16 cellular contexts compared by ENCODE assay signal in the genomic region with DNA sequence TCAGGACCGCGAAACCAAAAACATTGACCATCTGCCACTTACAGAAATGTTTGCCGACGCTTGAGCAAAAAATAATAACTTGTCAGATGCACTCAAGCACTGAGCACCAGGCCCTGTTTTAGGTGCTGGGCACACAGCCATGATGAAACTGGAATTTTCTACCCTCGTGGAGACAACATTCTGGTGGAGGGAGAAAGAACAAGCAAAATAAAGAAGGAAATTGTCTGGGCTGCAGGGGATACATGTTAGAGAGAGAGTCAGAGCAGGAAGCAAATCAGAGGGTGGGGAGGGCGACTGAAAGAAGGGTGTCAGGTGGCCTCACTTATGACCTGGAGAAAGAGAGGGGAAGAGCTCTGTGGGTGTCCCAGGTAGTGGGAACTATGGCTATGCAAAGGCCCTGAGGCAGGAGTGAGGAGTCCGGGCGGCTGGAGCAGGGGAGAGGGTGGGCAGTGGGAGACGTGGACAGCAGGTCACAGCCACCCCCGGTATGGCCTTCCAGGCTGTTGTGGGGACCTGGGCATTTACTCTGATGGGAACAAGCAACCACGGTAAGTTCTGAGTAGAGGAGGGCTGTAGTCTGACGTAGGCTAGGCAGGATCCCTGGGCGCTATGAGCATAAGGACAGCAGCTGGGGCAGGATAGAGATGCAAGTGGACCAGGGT.
DNase-seq lines count a peak whose midpoint lies in the region; ATAC-seq and TF ChIP-seq lines count a peak whose summit lies in the region.
"Had no signal": no experiment of that assay in that cellular context is flagged by ENCODE, and none has a peak within 500 bp of the region (broad histone marks: within the 10 kb centered on the region; RNA-seq: fewer than 3 reads in every experiment).

No MANE protein-coding gene starts in this region.

- peak overlapping the region; percentile 0; the same call in 1 of the 2 replicates for H3K27ac Mint-ChIP-seq in HFFc6
- H3K27ac Mint-ChIP-seq: CD14-positive monocyte; mesothelial cell of epicardium; stimulated activated naive CD8-positive, alpha-beta T cell treated with anti-CD3 and anti-CD28 coated beads, Interleukin-15, Interleukin-2, amounts not matched to agents 100 ng/mL and 50 ng/mL, for 24 hours had no signal

- intact Hi-C loops in colonic mucosa (cut with DNase I) (no loop called here), sciatic nerve (cut with DNase I) (no loop called here), aorta (cut with DNase I) (no loop called here)

- H3K4me1 Mint-ChIP-seq in HFFc6 (ENCODE audit: low read depth) = peaks cover 15% of the 10 kb centered on the region
- H3K4me1 Mint-ChIP-seq: CD14-positive monocyte, mesothelial cell of epicardium had no signal

- H3K9ac ChIP-seq in colonic mucosa (ENCODE audit: low read depth in 2 of 2, low read length in 2 of 2) = no peak overlapping the region

- H3K4me1 ChIP-seq in colonic mucosa = peaks cover 20% of the 10 kb centered on the region
- H3K4me1 ChIP-seq in aorta (ENCODE audit: control insufficient read depth in 1 of 2, insufficient read depth in 2 of 2, low read length in 2 of 2) = no peaks in the 10 kb centered on the region

- no peak for TF ChIP-seq CTCF in HFFc6 (IDR thresholded peaks at IDR 0.05)
- TF ChIP-seq CTCF in colonic mucosa (IDR thresholded peaks at IDR 0.05) = no peak

- no peak overlapping the region for H3K4me3 Mint-ChIP-seq in HFFc6
- H3K4me3 Mint-ChIP-seq: CD14-positive monocyte; mesothelial cell of epicardium; stimulated activated naive CD8-positive, alpha-beta T cell treated with anti-CD3 and anti-CD28 coated beads, Interleukin-15, Interleukin-2, amounts not matched to agents 100 ng/mL and 50 ng/mL, for 24 hours had no signal

- H3K36me3 ChIP-seq in colonic mucosa (no peaks in the 10 kb centered on the region), aorta (ENCODE audit: control insufficient read depth in 1 of 2, insufficient read depth in 2 of 2, low read length in 1 of 2) (no peaks in the 10 kb centered on the region)

- H3K4me3 ChIP-seq in colonic mucosa = no peak overlapping the region
- H3K4me3 ChIP-seq in aorta (ENCODE audit: low read length in 2 of 2) = no peak overlapping the region
- H3K4me3 ChIP-seq: hepatocyte had no signal

- H3K36me3 Mint-ChIP-seq in HFFc6 (ENCODE audit: low read depth) = peaks cover 48% of the 10 kb centered on the region
- H3K36me3 Mint-ChIP-seq: CD14-positive monocyte had no signal

- H3K9me3 Mint-ChIP-seq in HFFc6 = peaks cover 8% of the 10 kb centered on the region
- H3K9me3 Mint-ChIP-seq: stimulated activated naive CD8-positive, alpha-beta T cell treated with anti-CD3 and anti-CD28 coated beads, Interleukin-15, Interleukin-2, amounts not matched to agents 100 ng/mL and 50 ng/mL, for 24 hours had no signal

- H3K9me3 ChIP-seq in colonic mucosa (no peaks in the 10 kb centered on the region), aorta (ENCODE audit: control insufficient read depth, low read length) (no peaks in the 10 kb centered on the region)

- no peaks in the 10 kb centered on the region for H3K27me3 ChIP-seq in colonic mucosa
- no peaks in the 10 kb centered on the region for H3K27me3 ChIP-seq in aorta (ENCODE audit: control insufficient read depth in 1 of 2, insufficient read depth in 2 of 2, low read length in 1 of 2)
- H3K27me3 ChIP-seq: hepatocyte had no signal

- peak; percentile 50 for DNase-seq in activated effector memory CD4-positive, alpha-beta T cell treated with anti-CD3 and anti-CD28 coated beads, Interleukin-2, amount 50 U/mL, for 16 hours
- no peak for DNase-seq in activated effector memory CD4-positive, alpha-beta T cell treated with Interleukin-2 at 50 U/mL for 16 hours
- no peak for DNase-seq in HFFc6
- DNase-seq in colonic mucosa = peak; percentile 13
- DNase-seq in sciatic nerve (ENCODE audit: low spot score) = peak; percentile 28
- DNase-seq in NCI-H345 (lab: John Stamatoyannopoulos, UW) = no peak
- DNase-seq in aorta = no peak
- DNase-seq: ACHN, activated gamma-delta T cell treated with Interleukin-2 at 50 U/mL for 16 hours, NCI-H1417 treated with DMSO at 0.1 percent for 48 hours had no signal

- WGBS in aorta, 2 donors = 90 to 91% methylated on average over 13 of the region's 13 CpGs

- no peak for ATAC-seq in sciatic nerve
- no peak for ATAC-seq in HG03159 (IDR thresholded peaks at IDR 0.05; ENCODE audit: unreplicated experiment)
- no peak for ATAC-seq in aorta (ENCODE audit: low FRiP score)

- no peak overlapping the region for H3K27ac ChIP-seq in colonic mucosa
- no peak overlapping the region for H3K27ac ChIP-seq in aorta (ENCODE audit: low read depth in 1 of 2, low read length in 2 of 2)
- H3K27ac ChIP-seq: hepatocyte, RWPE1 had no signal

- H3K27me3 Mint-ChIP-seq in HFFc6 (ENCODE audit: insufficient read depth) = peaks cover 11% of the 10 kb centered on the region
- H3K27me3 Mint-ChIP-seq: stimulated activated naive CD8-positive, alpha-beta T cell treated with anti-CD3 and anti-CD28 coated beads, Interleukin-15, Interleukin-2, amounts not matched to agents 100 ng/mL and 50 ng/mL, for 24 hours had no signal

Comparison
In these comparisons a context has a peak if more than half of its experiments do, and no peak if none do; other contexts are left out.
1. DNase-seq: peak in activated effector memory CD4-positive, alpha-beta T cell treated with anti-CD3 and anti-CD28 coated beads, Interleukin-2, amount 50 U/mL, for 16 hours (single experiment), colonic mucosa (single experiment) and sciatic nerve (single experiment); none in activated effector memory CD4-positive, alpha-beta T cell treated with Interleukin-2 at 50 U/mL for 16 hours (single experiment), HFFc6 (single experiment), NCI-H345 (single experiment) and aorta (0 of 2).